ENCODE assay signal across 34 cellular contexts in genomic region chr14:100875126-100875525, GRCh38. TPM values are rescaled to one million over a fixed set of nuclear protein-coding genes. Genes with fewer than 3 reads are reported as not detected.
"Had no signal": no experiment of that assay in that cellular context is flagged by ENCODE, and none has a peak within 500 bp of the region (broad histone marks: within the 10 kb centered on the region; RNA-seq: fewer than 3 reads in every experiment).

No MANE protein-coding gene starts in this region.

- H3K4me1 Mint-ChIP-seq: nephron had no signal

- H3K4me1 ChIP-seq: colonic mucosa, esophagus muscularis mucosa, foreskin keratinocyte, gastroesophageal sphincter, heart left ventricle, neural progenitor cell, prostate gland, stomach, thyroid gland had no signal

- H3K36me3 ChIP-seq: colonic mucosa, esophagus muscularis mucosa, gastroesophageal sphincter, heart left ventricle, neural progenitor cell, prostate gland, stomach, thyroid gland had no signal

- H3K4me2 ChIP-seq: neural progenitor cell had no signal

- DNase-seq: cerebellar nuclear complex; colonic mucosa; effector CD8-positive, alpha-beta T cell; endodermal cell; foreskin keratinocyte; hippocampal formation; kidney glomerular epithelial cell; mammary epithelial cell; mesendoderm; midbrain; naive thymus-derived CD4-positive, alpha-beta T cell; nucleus accumbens; stimulated activated CD4-positive, alpha-beta T cell treated with anti-CD3 and anti-CD28 coated beads, Interleukin-15, amount 100 ng/mL, for 24 hours; stimulated activated CD4-positive, alpha-beta T cell treated with anti-CD3 and anti-CD28 coated beads, Interleukin-2, amount 100 ng/mL, for 48 hours; stimulated activated naive CD4-positive, alpha-beta T cell treated with Interleukin-2 at 50 U/mL for 16 hours; stomach; thyroid gland; trophoblast cell had no signal

- H3K9me3 ChIP-seq: colonic mucosa, esophagus muscularis mucosa, gastroesophageal sphincter, heart left ventricle, prostate gland, stomach, thyroid gland had no signal

- FAIRE-seq: endothelial cell of umbilical vein, islet of Langerhans had no signal

- H3K27ac ChIP-seq: colonic mucosa, esophagus muscularis mucosa, foreskin keratinocyte, gastroesophageal sphincter, heart left ventricle, neural progenitor cell, prostate gland, skin epidermis, stomach, thyroid gland had no signal

- H3K4me3 ChIP-seq: colonic mucosa, esophagus muscularis mucosa, gastroesophageal sphincter, heart left ventricle, neural progenitor cell, prostate gland, skin epidermis, stomach, thyroid gland had no signal

- H3K36me3 Mint-ChIP-seq: naive thymus-derived CD4-positive, alpha-beta T cell; neural progenitor cell had no signal

- H3K4me3 Mint-ChIP-seq: dendritic cell treated with granulocyte-macrophage colony-stimulating factor and Interleukin-4, amounts not matched to agents 40 ng/mL and 50 ng/mL, for 4 days; endodermal cell; naive thymus-derived CD4-positive, alpha-beta T cell; nephron; neural progenitor cell had no signal

- H3K27ac Mint-ChIP-seq: dendritic cell treated with granulocyte-macrophage colony-stimulating factor and Interleukin-4, amounts not matched to agents 40 ng/mL and 50 ng/mL, for 4 days; endodermal cell; naive thymus-derived CD4-positive, alpha-beta T cell; nephron had no signal

- H3K9me3 Mint-ChIP-seq: dendritic cell treated with granulocyte-macrophage colony-stimulating factor and Interleukin-4, amounts not matched to agents 40 ng/mL and 50 ng/mL, for 4 days; nephron had no signal

- H3K9ac ChIP-seq: neural progenitor cell had no signal

- H3K27me3 ChIP-seq: colonic mucosa, foreskin keratinocyte, neural progenitor cell, thyroid gland had no signal

- ATAC-seq: foreskin keratinocyte; gastroesophageal sphincter; heart left ventricle; naive thymus-derived CD4-positive, alpha-beta T cell; right cardiac atrium had no signal

- H3K27me3 Mint-ChIP-seq: dendritic cell treated with granulocyte-macrophage colony-stimulating factor and Interleukin-4, amounts not matched to agents 40 ng/mL and 50 ng/mL, for 4 days had no signal

- H2AFZ ChIP-seq: neural progenitor cell had no signal

RNA-seq across cellular contexts. Expression of gene RTL1, which starts 28.4 kb away (rescaled TPM):
- total RNA-seq: colonic mucosa; endothelial cell of umbilical vein; esophagus muscularis mucosa; fibroblast of lung; foreskin keratinocyte; heart left ventricle; lower leg skin; mammary epithelial cell; naive thymus-derived CD4-positive, alpha-beta T cell; osteocyte; right cardiac atrium; stomach; subcutaneous adipose tissue; temporal lobe; thyroid gland had no signal
- polyA plus RNA-seq: endothelial cell of umbilical vein; fibroblast of lung; foreskin keratinocyte; heart left ventricle; mammary epithelial cell; naive thymus-derived CD4-positive, alpha-beta T cell; stomach had no signal

RNA-seq across cellular contexts. Expression of gene MEG3, which starts 49.2 kb away (rescaled TPM):
- total RNA-seq: osteocyte had no signal
- polyA plus RNA-seq: naive thymus-derived CD4-positive, alpha-beta T cell had no signal
